12 cellular contexts compared by ENCODE assay signal in the genomic region with DNA sequence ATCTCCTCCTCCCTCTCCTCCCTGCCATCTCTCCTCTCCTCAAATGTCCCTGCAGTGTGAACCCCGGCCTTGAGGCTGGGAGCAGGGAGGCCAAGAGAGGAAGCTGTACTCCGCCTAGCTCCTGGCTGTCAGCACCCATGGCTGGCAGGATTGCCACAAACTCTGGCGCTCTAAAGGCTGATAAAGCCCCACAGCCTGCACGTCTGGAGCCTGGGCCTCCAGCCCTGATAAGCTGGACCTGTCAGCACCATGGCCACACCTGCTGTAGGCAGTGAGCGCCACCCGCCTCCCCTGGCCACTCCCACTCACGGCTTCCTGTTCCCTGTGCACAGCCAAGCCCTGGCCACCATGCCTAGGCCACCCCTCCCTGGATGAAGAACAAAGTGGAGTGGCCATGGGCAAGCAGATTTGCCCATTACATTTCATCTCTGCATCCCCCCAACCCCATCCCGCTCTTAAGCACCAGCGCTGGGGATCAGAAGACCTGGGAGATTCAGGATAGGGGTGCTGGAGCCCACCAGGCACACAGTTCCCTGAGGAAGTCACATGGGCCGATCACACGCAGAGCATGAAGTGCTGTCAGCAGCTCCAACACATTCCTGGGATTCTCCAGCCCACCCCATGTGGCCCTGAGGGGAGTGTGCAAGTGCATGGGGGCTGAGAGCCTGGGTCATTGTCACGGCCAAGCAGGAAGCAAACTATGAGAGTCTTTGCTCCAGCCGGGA. TPM values are rescaled to one million over a fixed set of nuclear protein-coding genes. Genes with fewer than 3 reads are reported as not detected.
DNase-seq lines count a peak whose midpoint lies in the region; ATAC-seq and TF ChIP-seq lines count a peak whose summit lies in the region.
"Had no signal": no experiment of that assay in that cellular context is flagged by ENCODE, and none has a peak within 500 bp of the region (broad histone marks: within the 10 kb centered on the region; RNA-seq: fewer than 3 reads in every experiment).

No MANE protein-coding gene starts in this region.

- H3K27ac ChIP-seq in tibial artery, result no peak overlapping the region

- CTCF ChIA-PET in T-cell (lab: Charles Lee), result no interaction called here

- H3K4me1 Mint-ChIP-seq in stimulated activated naive CD8-positive, alpha-beta T cell treated with anti-CD3 and anti-CD28 coated beads, Interleukin-15, amount 100 ng/mL, for 72 hours, result no peaks in the 10 kb centered on the region
- H3K4me1 Mint-ChIP-seq in T-cell, result no peaks in the 10 kb centered on the region

- H3K27me3 Mint-ChIP-seq in stimulated activated naive CD8-positive, alpha-beta T cell treated with anti-CD3 and anti-CD28 coated beads, Interleukin-15, amount 100 ng/mL, for 72 hours, result peaks cover 19% of the 10 kb centered on the region
- H3K27me3 Mint-ChIP-seq in T-cell, result peaks cover 9 to 26% of the 10 kb centered on the region in 2 donors

- no peaks in the 10 kb centered on the region for H3K36me3 ChIP-seq in tibial artery

- no peaks in the 10 kb centered on the region for H3K36me3 Mint-ChIP-seq in T-cell
- H3K36me3 Mint-ChIP-seq: activated CD4-positive, alpha-beta memory T cell treated with anti-CD3 and anti-CD28 coated beads for 36 hours; natural killer cell treated with Interleukin-12 subunit alpha and Interleukin-12 subunit beta and Interleukin-15 and Interleukin-18, amount 100 ng/mL, for 72 hours had no signal

- H3K27ac Mint-ChIP-seq in stimulated activated naive CD8-positive, alpha-beta T cell treated with anti-CD3 and anti-CD28 coated beads, Interleukin-15, amount 100 ng/mL, for 72 hours, result no peak overlapping the region
- no peak overlapping the region for H3K27ac Mint-ChIP-seq in T-cell
- H3K27ac Mint-ChIP-seq: activated CD4-positive, alpha-beta memory T cell treated with anti-CD3 and anti-CD28 coated beads for 36 hours; natural killer cell treated with Interleukin-12 subunit alpha and Interleukin-12 subunit beta and Interleukin-15 and Interleukin-18, amount 100 ng/mL, for 72 hours had no signal

- TF ChIP-seq CTCF in tibial artery (IDR thresholded peaks at IDR 0.05), result no peak

- no peaks in the 10 kb centered on the region for H3K9me3 ChIP-seq in tibial artery

- DNase-seq in stimulated activated naive CD8-positive, alpha-beta T cell treated with anti-CD3 and anti-CD28 coated beads, Interleukin-15, Interleukin-2, amounts not matched to agents 100 U/mL and 50 U/mL, for 24 hours, result no peak
- no peak for DNase-seq in stimulated activated naive CD8-positive, alpha-beta T cell treated with anti-CD3 and anti-CD28 coated beads, Interleukin-15, amount 100 ng/mL, for 72 hours
- no peak for DNase-seq in T-cell
- DNase-seq in iPS-NIHi7 (ENCODE audit: extremely low spot score), result peak; percentile 76
- DNase-seq in putamen (ENCODE audit: low spot score), result no peak
- no peak for DNase-seq in tibial artery
- DNase-seq in NCI-H2227 treated with DMSO at 0.1 percent for 48 hours (lab: John Stamatoyannopoulos, UW), result no peak
- DNase-seq in COLO829 (ENCODE audit: low spot score), result no peak
- DNase-seq: activated CD4-positive, alpha-beta memory T cell treated with anti-CD3 and anti-CD28 coated beads for 36 hours; glutamatergic neuron; HCEC 1CT had no signal

- no peaks in the 10 kb centered on the region for H3K9me3 Mint-ChIP-seq in stimulated activated naive CD8-positive, alpha-beta T cell treated with anti-CD3 and anti-CD28 coated beads, Interleukin-15, amount 100 ng/mL, for 72 hours
- H3K9me3 Mint-ChIP-seq in T-cell, result no peaks in the 10 kb centered on the region
- H3K9me3 Mint-ChIP-seq: activated CD4-positive, alpha-beta memory T cell treated with anti-CD3 and anti-CD28 coated beads for 36 hours; natural killer cell treated with Interleukin-12 subunit alpha and Interleukin-12 subunit beta and Interleukin-15 and Interleukin-18, amount 100 ng/mL, for 72 hours had no signal

- peaks cover 0 to 18% of the 10 kb centered on the region in 2 donors for H3K27me3 ChIP-seq in tibial artery

- no peak overlapping the region for H3K4me3 Mint-ChIP-seq in stimulated activated naive CD8-positive, alpha-beta T cell treated with anti-CD3 and anti-CD28 coated beads, Interleukin-15, amount 100 ng/mL, for 72 hours
- no peak overlapping the region for H3K4me3 Mint-ChIP-seq in T-cell
- H3K4me3 Mint-ChIP-seq: activated CD4-positive, alpha-beta memory T cell treated with anti-CD3 and anti-CD28 coated beads for 36 hours; natural killer cell treated with Interleukin-12 subunit alpha and Interleukin-12 subunit beta and Interleukin-15 and Interleukin-18, amount 100 ng/mL, for 72 hours had no signal

- intact Hi-C loops in tibial artery (cut with DNase I; ENCODE audit: low total_unique reads), result no loop called here

- H3K4me3 ChIP-seq in tibial artery, result no peak overlapping the region

- peak; percentile 45 for ATAC-seq in stimulated activated naive CD8-positive, alpha-beta T cell treated with anti-CD3 and anti-CD28 coated beads, Interleukin-15, Interleukin-2, amounts not matched to agents 100 U/mL and 50 U/mL, for 24 hours
- ATAC-seq in stimulated activated naive CD8-positive, alpha-beta T cell treated with anti-CD3 and anti-CD28 coated beads, Interleukin-15, amount 100 ng/mL, for 72 hours, result no peak
- ATAC-seq in T-cell (replicated peaks in 1 of 4), result peak in 3 of 4 experiments; percentile 30 to 42 (median 32)

- POLR2A ChIA-PET in T-cell (lab: Charles Lee), result interaction anchor here in 1 of 2 donors (0.6 kb wide), 1 partner anchor 11 kb away, joined by 12 read pairs; no protein-coding TSS in a partner anchor

- H3K4me1 ChIP-seq in tibial artery, result peaks cover 0 to 14% (median 10%) of the 10 kb centered on the region in 4 donors

RNA-seq across cellular contexts. Expression of gene NPPB, which starts 24.2 kb away (rescaled TPM):
- total RNA-seq in T-cell, result not detected
- total RNA-seq: activated CD4-positive, alpha-beta memory T cell treated with anti-CD3 and anti-CD28 coated beads for 36 hours; natural killer cell treated with Interleukin-12 subunit alpha and Interleukin-12 subunit beta and Interleukin-15 and Interleukin-18, amount 100 ng/mL, for 72 hours had no signal

RNA-seq across cellular contexts. Expression of gene NPPA, which starts 35.4 kb away (rescaled TPM):
- total RNA-seq in T-cell, result not detected
- total RNA-seq: activated CD4-positive, alpha-beta memory T cell treated with anti-CD3 and anti-CD28 coated beads for 36 hours; natural killer cell treated with Interleukin-12 subunit alpha and Interleukin-12 subunit beta and Interleukin-15 and Interleukin-18, amount 100 ng/mL, for 72 hours had no signal

RNA-seq across cellular contexts. Expression of gene KIAA2013, which starts 43.3 kb away (rescaled TPM):
- 10 to 100 TPM; 15.9 to 40.0 (median 35.4) TPM for total RNA-seq in T-cell

RNA-seq across cellular contexts. Expression of gene PLOD1, which starts 51.5 kb away (rescaled TPM):
- 1 to 10 TPM; 2.6 to 6.9 (median 4.6) TPM for total RNA-seq in T-cell
